ENCODE assay signal across 1 cellular context in genomic region chr1:160342953-160343869, GRCh38.
TF ChIP-seq lines count a peak whose summit lies in the region.

TSS of gene COPA (minus strand) at chr1:160343250. CDS start at chr1:160343170, 80 bp downstream.
TSS of gene NCSTN (plus strand) at chr1:160343383. CDS start at chr1:160343397, 14 bp downstream.

TF ChIP-seq in GM12878, 131 proteins besides CTCF, POLR2A, EP300 and RAD21 (continued from another document and continues in another):
- TF ChIP-seq, protein P1, sequence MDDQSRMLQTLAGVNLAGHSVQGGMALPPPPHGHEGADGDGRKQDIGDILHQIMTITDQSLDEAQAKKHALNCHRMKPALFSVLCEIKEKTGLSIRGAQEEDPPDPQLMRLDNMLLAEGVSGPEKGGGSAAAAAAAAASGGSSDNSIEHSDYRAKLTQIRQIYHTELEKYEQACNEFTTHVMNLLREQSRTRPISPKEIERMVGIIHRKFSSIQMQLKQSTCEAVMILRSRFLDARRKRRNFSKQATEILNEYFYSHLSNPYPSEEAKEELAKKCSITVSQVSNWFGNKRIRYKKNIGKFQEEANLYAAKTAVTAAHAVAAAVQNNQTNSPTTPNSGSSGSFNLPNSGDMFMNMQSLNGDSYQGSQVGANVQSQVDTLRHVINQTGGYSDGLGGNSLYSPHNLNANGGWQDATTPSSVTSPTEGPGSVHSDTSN (IDR thresholded peaks at IDR 0.05; ENCODE audit: insufficient replicate concordance, low read depth, low read length) = peak; percentile 57
- TF ChIP-seq KAT2A (conservative IDR thresholded peaks at IDR 0.05; ENCODE audit: control insufficient read depth, low read depth, low read length) (no peak), YBX1 (IDR thresholded peaks at IDR 0.05) (0 out of 2 replicates have a peak, but pooled peaks have one; percentile 4), NFYA (IDR thresholded peaks at IDR 0.05; ENCODE audit: borderline replicate concordance, low read depth, low read length) (no peak), RCOR1 (conservative IDR thresholded peaks at IDR 0.05; ENCODE audit: low read depth, low read length) (0 out of 2 replicates have a peak, but pooled peaks have one; percentile 17), ZNF384 (IDR thresholded peaks at IDR 0.05; ENCODE audit: borderline replicate concordance, low read depth, low read length) (no peak), DPF2 (IDR thresholded peaks at IDR 0.05) (0 out of 2 replicates have a peak, but pooled peaks have one; percentile 61), LARP7 (IDR thresholded peaks at IDR 0.05) (peak; percentile 69), CBX5 (IDR thresholded peaks at IDR 0.05; ENCODE audit: low read depth) (0 out of 2 replicates have a peak, but pooled peaks have one; percentile 78), STAT3 (IDR thresholded peaks at IDR 0.05; ENCODE audit: low read depth, low read length) (no peak), KDM1A (IDR thresholded peaks at IDR 0.05; ENCODE audit: borderline replicate concordance) (no peak), MEF2A (IDR thresholded peaks at IDR 0.05; ENCODE audit: insufficient read depth, low read depth, low read length) (0 out of 2 replicates have a peak, but pooled peaks have one; percentile 16), CBFB (IDR thresholded peaks at IDR 0.05; ENCODE audit: low read depth) (peak; percentile 78; the same call in 1 of the 2 replicates), SKIL (IDR thresholded peaks at IDR 0.05; ENCODE audit: low read depth, poor library complexity, severe bottlenecking) (peak; percentile 46), NR2F1 (conservative IDR thresholded peaks at IDR 0.05) (peak; percentile 78), NBN (IDR thresholded peaks at IDR 0.05) (peak; percentile 95), NFXL1 (IDR thresholded peaks at IDR 0.05; ENCODE audit: borderline replicate concordance) (no peak), SUPT20H (IDR thresholded peaks at IDR 0.05; ENCODE audit: borderline replicate concordance, control insufficient read depth, low read depth, low read length) (no peak), USF1 (IDR thresholded peaks at IDR 0.05; ENCODE audit: borderline replicate concordance, extremely low read length, insufficient read depth, low read depth, low read length) (no peak), EZH2 (IDR thresholded peaks at IDR 0.05; ENCODE audit: borderline replicate concordance, control insufficient read depth, low read depth, low read length) (no peak), MTA2 (IDR thresholded peaks at IDR 0.05; ENCODE audit: low read depth) (no peak), BRCA1 (IDR thresholded peaks at IDR 0.05; ENCODE audit: low read depth, low read length) (no peak), NR2C1 (IDR thresholded peaks at IDR 0.05) (peak; percentile 74), IRF3 (IDR thresholded peaks at IDR 0.05) (no peak), NKRF (conservative IDR thresholded peaks at IDR 0.05) (no peak), ZZZ3 (IDR thresholded peaks at IDR 0.05; ENCODE audit: control insufficient read depth, insufficient read length, low read depth) (no peak), SIN3A (IDR thresholded peaks at IDR 0.05; ENCODE audit: low read depth, low read length) (peak; percentile 74; the same call in 1 of the 2 replicates), SREBF2 (IDR thresholded peaks at IDR 0.05; ENCODE audit: low read length) (no peak), RAD51 (IDR thresholded peaks at IDR 0.05) (no peak), E2F4 (IDR thresholded peaks at IDR 0.05; ENCODE audit: low read depth, low read length) (no peak), CBX3 (IDR thresholded peaks at IDR 0.05; ENCODE audit: borderline replicate concordance, low read depth) (no peak), YY1 (IDR thresholded peaks at IDR 0.05; ENCODE audit: low read depth, low read length) (peak; percentile 97), BMI1 (IDR thresholded peaks at IDR 0.05; ENCODE audit: borderline replicate concordance) (no peak), SIX5 (IDR thresholded peaks at IDR 0.05; ENCODE audit: low read depth, low read length, severe bottlenecking) (peak; percentile 46), NR2C2 (IDR thresholded peaks at IDR 0.05; ENCODE audit: borderline replicate concordance, control insufficient read depth, insufficient read length, low read depth) (no peak), CHD1 (IDR thresholded peaks at IDR 0.05; ENCODE audit: low read depth, low read length) (no peak), FOXM1 (IDR thresholded peaks at IDR 0.05; ENCODE audit: low read depth, low read length) (no peak), JUND (IDR thresholded peaks at IDR 0.05; ENCODE audit: low read depth, low read length) (no peak), WRNIP1 (IDR thresholded peaks at IDR 0.05; ENCODE audit: borderline replicate concordance, low read depth, low read length) (no peak), HDAC6 (IDR thresholded peaks at IDR 0.05; ENCODE audit: unreplicated experiment) (no peak), RFX5 (IDR thresholded peaks at IDR 0.05; ENCODE audit: low read depth, low read length) (0 out of 2 replicates have a peak, but pooled peaks have one; percentile 43), ATF2 (IDR thresholded peaks at IDR 0.05; ENCODE audit: low read length) (no peak), ZNF207 (IDR thresholded peaks at IDR 0.05; ENCODE audit: borderline replicate concordance) (peak; percentile 29; the same call in 1 of the 2 replicates)
- TF ChIP-seq, protein P2, sequence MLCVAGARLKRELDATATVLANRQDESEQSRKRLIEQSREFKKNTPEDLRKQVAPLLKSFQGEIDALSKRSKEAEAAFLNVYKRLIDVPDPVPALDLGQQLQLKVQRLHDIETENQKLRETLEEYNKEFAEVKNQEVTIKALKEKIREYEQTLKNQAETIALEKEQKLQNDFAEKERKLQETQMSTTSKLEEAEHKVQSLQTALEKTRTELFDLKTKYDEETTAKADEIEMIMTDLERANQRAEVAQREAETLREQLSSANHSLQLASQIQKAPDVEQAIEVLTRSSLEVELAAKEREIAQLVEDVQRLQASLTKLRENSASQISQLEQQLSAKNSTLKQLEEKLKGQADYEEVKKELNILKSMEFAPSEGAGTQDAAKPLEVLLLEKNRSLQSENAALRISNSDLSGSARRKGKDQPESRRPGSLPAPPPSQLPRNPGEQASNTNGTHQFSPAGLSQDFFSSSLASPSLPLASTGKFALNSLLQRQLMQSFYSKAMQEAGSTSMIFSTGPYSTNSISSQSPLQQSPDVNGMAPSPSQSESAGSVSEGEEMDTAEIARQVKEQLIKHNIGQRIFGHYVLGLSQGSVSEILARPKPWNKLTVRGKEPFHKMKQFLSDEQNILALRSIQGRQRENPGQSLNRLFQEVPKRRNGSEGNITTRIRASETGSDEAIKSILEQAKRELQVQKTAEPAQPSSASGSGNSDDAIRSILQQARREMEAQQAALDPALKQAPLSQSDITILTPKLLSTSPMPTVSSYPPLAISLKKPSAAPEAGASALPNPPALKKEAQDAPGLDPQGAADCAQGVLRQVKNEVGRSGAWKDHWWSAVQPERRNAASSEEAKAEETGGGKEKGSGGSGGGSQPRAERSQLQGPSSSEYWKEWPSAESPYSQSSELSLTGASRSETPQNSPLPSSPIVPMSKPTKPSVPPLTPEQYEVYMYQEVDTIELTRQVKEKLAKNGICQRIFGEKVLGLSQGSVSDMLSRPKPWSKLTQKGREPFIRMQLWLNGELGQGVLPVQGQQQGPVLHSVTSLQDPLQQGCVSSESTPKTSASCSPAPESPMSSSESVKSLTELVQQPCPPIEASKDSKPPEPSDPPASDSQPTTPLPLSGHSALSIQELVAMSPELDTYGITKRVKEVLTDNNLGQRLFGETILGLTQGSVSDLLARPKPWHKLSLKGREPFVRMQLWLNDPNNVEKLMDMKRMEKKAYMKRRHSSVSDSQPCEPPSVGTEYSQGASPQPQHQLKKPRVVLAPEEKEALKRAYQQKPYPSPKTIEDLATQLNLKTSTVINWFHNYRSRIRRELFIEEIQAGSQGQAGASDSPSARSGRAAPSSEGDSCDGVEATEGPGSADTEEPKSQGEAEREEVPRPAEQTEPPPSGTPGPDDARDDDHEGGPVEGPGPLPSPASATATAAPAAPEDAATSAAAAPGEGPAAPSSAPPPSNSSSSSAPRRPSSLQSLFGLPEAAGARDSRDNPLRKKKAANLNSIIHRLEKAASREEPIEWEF (IDR thresholded peaks at IDR 0.05; ENCODE audit: insufficient replicate concordance, low read depth, low read length) = no peak
- TF ChIP-seq, protein P3, sequence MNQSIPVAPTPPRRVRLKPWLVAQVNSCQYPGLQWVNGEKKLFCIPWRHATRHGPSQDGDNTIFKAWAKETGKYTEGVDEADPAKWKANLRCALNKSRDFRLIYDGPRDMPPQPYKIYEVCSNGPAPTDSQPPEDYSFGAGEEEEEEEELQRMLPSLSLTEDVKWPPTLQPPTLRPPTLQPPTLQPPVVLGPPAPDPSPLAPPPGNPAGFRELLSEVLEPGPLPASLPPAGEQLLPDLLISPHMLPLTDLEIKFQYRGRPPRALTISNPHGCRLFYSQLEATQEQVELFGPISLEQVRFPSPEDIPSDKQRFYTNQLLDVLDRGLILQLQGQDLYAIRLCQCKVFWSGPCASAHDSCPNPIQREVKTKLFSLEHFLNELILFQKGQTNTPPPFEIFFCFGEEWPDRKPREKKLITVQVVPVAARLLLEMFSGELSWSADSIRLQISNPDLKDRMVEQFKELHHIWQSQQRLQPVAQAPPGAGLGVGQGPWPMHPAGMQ (IDR thresholded peaks at IDR 0.05; ENCODE audit: borderline replicate concordance) = no peak
